Comparison of ENCODE assay signal across 8 cellular contexts in genomic region chr9:129109952-129110739, GRCh38. TPM values are rescaled to one million over a fixed set of nuclear protein-coding genes. Genes with fewer than 3 reads are reported as not detected.
A peak's percentile ranks its signal among the peaks of the same experiment; 100 is the strongest.
DNase-seq lines count a peak whose midpoint lies in the region; ATAC-seq and TF ChIP-seq lines count a peak whose summit lies in the region.

No MANE protein-coding gene starts in this region.

- H3K27ac ChIP-seq in SK-N-MC: no peak overlapping the region

- peak; percentile 2 for ATAC-seq in HG02623 (IDR thresholded peaks at IDR 0.05; ENCODE audit: unreplicated experiment)
- ATAC-seq in naive B cell (ENCODE audit: low read depth in 2 of 2): no peak

- no peaks in the 10 kb centered on the region for H3K36me3 Mint-ChIP-seq in naive B cell

- H3K27me3 Mint-ChIP-seq in naive B cell: no peaks in the 10 kb centered on the region

- peak overlapping the region in 3 of 6 donors; percentile 44 to 88 (median 44) for H3K27ac Mint-ChIP-seq in naive B cell

- DNase-seq in SK-N-MC (ENCODE audit: low read depth, low spot score) (no peak), epidermal melanocyte (ENCODE audit: insufficient read length, low spot score) (peak; percentile 55), naive B cell (no peak), H4 (ENCODE audit: low spot score) (no peak), NCI-H524 (lab: John Stamatoyannopoulos, UW) (no peak), GM10248 (ENCODE audit: extremely low spot score) (no peak)

- CTCF ChIA-PET in GM10248 (lab: Yijun Ruan, JAX): interaction anchor here (0.6 to 5.2 kb wide), 2 partner anchors 21 to 33 kb away, joined by 3 to 25 read pairs; no protein-coding TSS in a partner anchor

- TF ChIP-seq CTCF in GM10248 (IDR thresholded peaks at IDR 0.05; ENCODE audit: control extremely low read depth, extremely low read depth, low read depth, missing control alignments): no peak

- H3K9me3 Mint-ChIP-seq in naive B cell: no peaks in the 10 kb centered on the region

- H3K4me3 ChIP-seq in GM08714 (ENCODE audit: low read length) (peak overlapping the region; percentile 67; the same call in 1 of the 2 replicates), SK-N-MC (peak overlapping the region; percentile 97)

- H3K4me3 Mint-ChIP-seq in naive B cell: peak overlapping the region; percentile 29 to 97 (median 94)

- H3K4me1 Mint-ChIP-seq in naive B cell: peaks cover 11 to 36% (median 32%) of the 10 kb centered on the region in 3 donors

- no peaks in the 10 kb centered on the region for H3K36me3 ChIP-seq in SK-N-MC (ENCODE audit: insufficient read depth, low read length)

- H3K9me3 ChIP-seq in SK-N-MC (ENCODE audit: low read depth, low read length): no peaks in the 10 kb centered on the region

- peak overlapping the region; percentile 68 for H3K9ac ChIP-seq in SK-N-MC (ENCODE audit: insufficient read length)

- POLR2A ChIA-PET in GM10248 (lab: Yijun Ruan, JAX): interaction anchor here (1.7 kb wide), 1 partner anchor 33 kb away, joined by 5 read pairs; no protein-coding TSS in a partner anchor

RNA-seq across cellular contexts. Expression of gene CRAT, which starts 0.4 kb away (rescaled TPM):
- 10 to 100 TPM in 1 of 6 donors, 1 to 10 TPM in 5; 4.5 to 11.0 (median 7.5) TPM for polyA plus RNA-seq in naive B cell (ENCODE audit: low read depth in 6 of 6)
- total RNA-seq in H4 (2014; rRNA removed; shearing (Covaris generic)): 14.5 and 21.2 TPM in 2 replicates

RNA-seq across cellular contexts. Expression of gene PTPA, which starts 1.1 kb away (rescaled TPM):
- polyA plus RNA-seq in naive B cell (ENCODE audit: low read depth in 6 of 6): 10 to 100 TPM in 5 of 6 donors, 1 to 10 TPM in 1; 8.1 to 18.0 (median 13.5) TPM
- total RNA-seq in H4 (2014; rRNA removed; shearing (Covaris generic)): 89.0 and 91.8 TPM in 2 replicates

RNA-seq across cellular contexts. Expression of gene DOLPP1, which starts 29.2 kb away (rescaled TPM):
- polyA plus RNA-seq in naive B cell (ENCODE audit: low read depth in 6 of 6): 1 to 10 TPM; 3.2 to 9.7 (median 6.4) TPM
- 17.1 and 17.5 TPM in 2 replicates for total RNA-seq in H4 (2014; rRNA removed; shearing (Covaris generic))
